8 cellular contexts compared by ENCODE assay signal in the genomic region with DNA sequence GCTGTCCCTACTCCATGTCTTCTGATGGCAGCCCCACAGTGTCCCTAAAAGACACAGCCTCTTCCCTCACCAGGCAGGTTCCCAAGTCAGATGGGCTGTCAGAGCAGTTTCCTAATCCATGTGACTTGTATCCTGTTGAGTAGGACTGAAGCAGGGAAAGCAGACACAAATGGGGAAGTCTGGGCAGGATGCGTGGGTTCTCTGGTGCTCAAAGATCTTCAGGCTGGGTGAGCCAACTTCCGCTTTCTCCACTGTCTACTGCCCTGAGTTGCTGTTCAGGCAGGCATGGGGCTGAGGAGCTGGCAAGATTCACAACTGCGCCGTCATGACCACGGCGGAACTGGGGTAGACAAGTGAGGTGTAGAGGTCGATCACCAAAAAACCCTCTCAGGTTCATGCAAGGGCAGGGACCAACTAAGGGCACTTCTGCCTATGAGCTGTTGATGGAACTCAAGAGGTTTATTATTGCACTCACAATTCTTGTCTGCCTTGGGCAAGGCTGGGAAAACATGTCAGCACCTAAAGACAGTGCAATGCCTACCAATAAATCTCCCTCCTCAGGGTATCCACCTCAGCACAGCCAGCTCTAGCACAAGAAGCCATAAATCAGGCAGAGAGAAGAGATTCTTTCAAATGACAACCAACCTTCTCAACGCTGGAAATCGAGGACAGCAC.
DNase-seq lines count a peak whose midpoint lies in the region; ATAC-seq and TF ChIP-seq lines count a peak whose summit lies in the region.

No MANE protein-coding gene starts in this region.

- CTCF ChIA-PET in AG04450 (lab: Charles Lee): no interaction called here

- DNase-seq in AG04450 (ENCODE audit: low read depth, low spot score): no peak
- DNase-seq in activated T-cell treated with anti-CD3 and anti-CD28 coated beads for 1 hour (ENCODE audit: low read depth): peak; percentile 47
- peak; percentile 78 to 80 for DNase-seq in foreskin keratinocyte
- peak; percentile 66 for DNase-seq in putamen (ENCODE audit: low spot score)
- DNase-seq in AG08396 (ENCODE audit: low spot score): no peak
- no peak for DNase-seq in NCI-H2029 treated with DMSO at 0.1 percent for 48 hours (lab: John Stamatoyannopoulos, UW)

- H3K27ac ChIP-seq in AG04450 (ENCODE audit: low read depth, low read length): peak overlapping the region; percentile 94
- H3K27ac ChIP-seq in KOPT-K1 (ENCODE audit: low read depth, low read length, poor library complexity, severe bottlenecking): peak overlapping the region; percentile 42
- no peak overlapping the region for H3K27ac ChIP-seq in foreskin keratinocyte

- no peaks in the 10 kb centered on the region for H3K36me3 ChIP-seq in KOPT-K1 (ENCODE audit: insufficient read depth, low read length)

- ATAC-seq in GM19468 (IDR thresholded peaks at IDR 0.05; ENCODE audit: extremely low read depth, unreplicated experiment): peak; percentile 21
- peak; percentile 69 for ATAC-seq in foreskin keratinocyte

- H3K4me1 ChIP-seq in foreskin keratinocyte: peaks cover 46% of the 10 kb centered on the region

- no peaks in the 10 kb centered on the region for H3K9me3 ChIP-seq in AG04450 (ENCODE audit: control insufficient read depth, insufficient read depth, low read length)
- no peaks in the 10 kb centered on the region for H3K9me3 ChIP-seq in KOPT-K1 (ENCODE audit: insufficient read depth, low read length, poor library complexity, severe bottlenecking)

- TF ChIP-seq CTCF in AG04450 (IDR thresholded peaks at IDR 0.05; ENCODE audit: low read depth, low read length) (no peak), foreskin keratinocyte (conservative IDR thresholded peaks at IDR 0.05) (no peak)

- H3K27me3 ChIP-seq in AG04450 (ENCODE audit: control insufficient read depth, insufficient read depth, low read length): no peaks in the 10 kb centered on the region
- H3K27me3 ChIP-seq in foreskin keratinocyte: no peaks in the 10 kb centered on the region

- H3K4me3 ChIP-seq in AG04450 (ENCODE audit: low read depth, low read length): no peak overlapping the region

- POLR2A ChIA-PET in AG04450 (lab: Yijun Ruan, JAX): interaction anchor here (1.5 to 2.1 kb wide), 2 partner anchors 21 to 48 kb away, joined by 7 to 20 read pairs; no protein-coding TSS in a partner anchor

Comparison
In these comparisons a context has a peak if more than half of its experiments do, and no peak if none do; other contexts are left out.
1. DNase-seq: peak in activated T-cell treated with anti-CD3 and anti-CD28 coated beads for 1 hour (single experiment), foreskin keratinocyte (2 of 2) and putamen (single experiment); none in AG04450 (single experiment), AG08396 (single experiment) and NCI-H2029 treated with DMSO at 0.1 percent for 48 hours (single experiment).